18 cellular contexts compared by ENCODE assay signal in genomic region chr18:62766266-62766665, GRCh38. TPM values are rescaled to one million over a fixed set of nuclear protein-coding genes. Genes with fewer than 3 reads are reported as not detected.
A peak's percentile ranks its signal among the peaks of the same experiment; 100 is the strongest.
DNase-seq lines count a peak whose midpoint lies in the region; ATAC-seq and TF ChIP-seq lines count a peak whose summit lies in the region.
"Had no signal": no experiment of that assay in that cellular context is flagged by ENCODE, and none has a peak within 500 bp of the region (broad histone marks: within the 10 kb centered on the region; RNA-seq: fewer than 3 reads in every experiment).

No MANE protein-coding gene starts in this region.

- H3F3A ChIP-seq in GM23338 (replicated peaks; ENCODE audit: low read depth) (no peaks in the 10 kb centered on the region), neural progenitor cell (ENCODE audit: low read depth) (peaks cover 4% of the 10 kb centered on the region)

- DNase-seq in GM23338 (ENCODE audit: low spot score) (peak; percentile 36), RWPE2 (ENCODE audit: low spot score) (no peak), esophagus squamous epithelium (lab: John Stamatoyannopoulos, UW) (no peak), neural progenitor cell (ENCODE audit: low spot score) (no peak), cerebellar nuclear complex (lab: John Stamatoyannopoulos, UW) (no peak), epidermal melanocyte (ENCODE audit: insufficient read length, low spot score) (no peak), cardiac septum (ENCODE audit: low spot score) (no peak), SHP77 treated with DMSO at 0.1 percent for 48 hours (lab: John Stamatoyannopoulos, UW) (no peak)
- DNase-seq: DMS 273 treated with DMSO at 0.1 percent for 48 hours, GF-D8, H7, NCI-H1436 treated with DMSO at 0.1 percent for 48 hours, NCI-H2029 treated with DMSO at 0.1 percent for 48 hours, NCI-H510A, NCI-H82, PC-3 had no signal

- peak; percentile 75 for ATAC-seq in GM23338
- no peak for ATAC-seq in RWPE2 (ENCODE audit: low read depth)
- ATAC-seq: A549, PC-3 had no signal

- no peak for TF ChIP-seq POLR2A in esophagus squamous epithelium (IDR thresholded peaks at IDR 0.05)

- H3K9me2 ChIP-seq in GM23338 (ENCODE audit: insufficient read depth) = no peaks in the 10 kb centered on the region

- no peak overlapping the region for H3K9ac ChIP-seq in neural progenitor cell

- H3K36me3 ChIP-seq in GM23338 (ENCODE audit: insufficient read depth) = no peaks in the 10 kb centered on the region
- no peaks in the 10 kb centered on the region for H3K36me3 ChIP-seq in RWPE2 (ENCODE audit: low read depth)
- no peaks in the 10 kb centered on the region for H3K36me3 ChIP-seq in esophagus squamous epithelium
- H3K36me3 ChIP-seq in neural progenitor cell = no peaks in the 10 kb centered on the region

- H3K9me3 ChIP-seq in RWPE2 (ENCODE audit: severe bottlenecking) = no peaks in the 10 kb centered on the region
- H3K9me3 ChIP-seq in esophagus squamous epithelium = no peaks in the 10 kb centered on the region
- no peaks in the 10 kb centered on the region for H3K9me3 ChIP-seq in neural progenitor cell (ENCODE audit: low read depth)
- H3K9me3 ChIP-seq: A549 had no signal

- TF ChIP-seq CTCF in GM23338 (conservative IDR thresholded peaks at IDR 0.05; ENCODE audit: low read depth in 2 of 2) (no peak), RWPE2 (IDR thresholded peaks at IDR 0.05; ENCODE audit: poor library complexity, severe bottlenecking) (no peak), esophagus squamous epithelium (IDR thresholded peaks at IDR 0.05) (no peak), neural progenitor cell (IDR thresholded peaks at IDR 0.05) (no peak)

- H3K79me2 ChIP-seq in GM23338 (replicated peaks; ENCODE audit: insufficient read depth) (peaks cover 99% of the 10 kb centered on the region), neural progenitor cell (ENCODE audit: low read depth) (peaks cover 98% of the 10 kb centered on the region)

- H3K4me1 ChIP-seq in GM23338 (ENCODE audit: insufficient read depth) (peaks cover 53% of the 10 kb centered on the region), RWPE2 (ENCODE audit: insufficient read depth, poor library complexity, severe bottlenecking) (peaks cover 45% of the 10 kb centered on the region), esophagus squamous epithelium (peaks cover 0 to 67% (median 21%) of the 10 kb centered on the region in 3 donors), neural progenitor cell (peaks cover 14% of the 10 kb centered on the region)

- H3K27me3 ChIP-seq in GM23338 (ENCODE audit: insufficient read depth) (no peaks in the 10 kb centered on the region), RWPE2 (ENCODE audit: insufficient read depth, poor library complexity, severe bottlenecking) (no peaks in the 10 kb centered on the region), esophagus squamous epithelium (no peaks in the 10 kb centered on the region), neural progenitor cell (no peaks in the 10 kb centered on the region)

- H3K9me3 Mint-ChIP-seq in GM23338 = no peaks in the 10 kb centered on the region; the same call in 2 of the 3 replicates
- peaks cover 4% of the 10 kb centered on the region for H3K9me3 Mint-ChIP-seq in neural progenitor cell

- H3K27ac ChIP-seq in GM23338 (ENCODE audit: low read depth) (peak overlapping the region; percentile 72; the same call in 1 of the 2 replicates), RWPE2 (ENCODE audit: poor library complexity, severe bottlenecking) (peak overlapping the region; percentile 95), esophagus squamous epithelium (peak overlapping the region in 3 of 4 donors; percentile 4 to 73 (median 63)), neural progenitor cell (no peak overlapping the region)
- H3K27ac ChIP-seq: C4-2B had no signal

- no peaks in the 10 kb centered on the region; the same call in none of the 2 replicates for H4K20me1 ChIP-seq in GM23338 (replicated peaks; ENCODE audit: insufficient read depth)
- peaks cover 14% of the 10 kb centered on the region for H4K20me1 ChIP-seq in neural progenitor cell (ENCODE audit: low read depth)

- H3K4me3 Mint-ChIP-seq in GM23338 = no peak overlapping the region
- no peak overlapping the region for H3K4me3 Mint-ChIP-seq in neural progenitor cell

- H3K36me3 Mint-ChIP-seq in GM23338 (ENCODE audit: low read depth) (peaks cover 12% of the 10 kb centered on the region), neural progenitor cell (peaks cover 18% of the 10 kb centered on the region)

- H3K4me2 ChIP-seq in GM23338 (peak overlapping the region; percentile 45), neural progenitor cell (no peak overlapping the region)

- H3K4me3 ChIP-seq in GM23338 (no peak overlapping the region), RWPE2 (ENCODE audit: severe bottlenecking) (no peak overlapping the region), esophagus squamous epithelium (no peak overlapping the region), neural progenitor cell (no peak overlapping the region)
- H3K4me3 ChIP-seq: A549 had no signal

- H3K27ac Mint-ChIP-seq in GM23338 = peak overlapping the region; percentile 86
- H3K27ac Mint-ChIP-seq in neural progenitor cell = peak overlapping the region; percentile 64

- no peak overlapping the region for H2AFZ ChIP-seq in GM23338
- H2AFZ ChIP-seq in neural progenitor cell (replicated peaks) = no peak overlapping the region

- peaks cover 57% of the 10 kb centered on the region for H3K4me1 Mint-ChIP-seq in GM23338
- peaks cover 29% of the 10 kb centered on the region for H3K4me1 Mint-ChIP-seq in neural progenitor cell

- WGBS in esophagus squamous epithelium, 2 donors = 70 to 71% methylated on average over 3 to 4 of the region's 4 CpGs

- H3K27me3 Mint-ChIP-seq in GM23338 (ENCODE audit: insufficient read depth, low read depth, poor library complexity) (peaks cover 4% of the 10 kb centered on the region), neural progenitor cell (ENCODE audit: insufficient read depth, low read depth) (no peaks in the 10 kb centered on the region)

- intact Hi-C loops in esophagus squamous epithelium (cut with DNase I) (no loop called here), cardiac septum (cut with DNase I) (no loop called here)

TF ChIP-seq in GM23338, 12 proteins besides CTCF, POLR2A, EP300 and RAD21 (continues in another document):
- TF ChIP-seq, protein P1, sequence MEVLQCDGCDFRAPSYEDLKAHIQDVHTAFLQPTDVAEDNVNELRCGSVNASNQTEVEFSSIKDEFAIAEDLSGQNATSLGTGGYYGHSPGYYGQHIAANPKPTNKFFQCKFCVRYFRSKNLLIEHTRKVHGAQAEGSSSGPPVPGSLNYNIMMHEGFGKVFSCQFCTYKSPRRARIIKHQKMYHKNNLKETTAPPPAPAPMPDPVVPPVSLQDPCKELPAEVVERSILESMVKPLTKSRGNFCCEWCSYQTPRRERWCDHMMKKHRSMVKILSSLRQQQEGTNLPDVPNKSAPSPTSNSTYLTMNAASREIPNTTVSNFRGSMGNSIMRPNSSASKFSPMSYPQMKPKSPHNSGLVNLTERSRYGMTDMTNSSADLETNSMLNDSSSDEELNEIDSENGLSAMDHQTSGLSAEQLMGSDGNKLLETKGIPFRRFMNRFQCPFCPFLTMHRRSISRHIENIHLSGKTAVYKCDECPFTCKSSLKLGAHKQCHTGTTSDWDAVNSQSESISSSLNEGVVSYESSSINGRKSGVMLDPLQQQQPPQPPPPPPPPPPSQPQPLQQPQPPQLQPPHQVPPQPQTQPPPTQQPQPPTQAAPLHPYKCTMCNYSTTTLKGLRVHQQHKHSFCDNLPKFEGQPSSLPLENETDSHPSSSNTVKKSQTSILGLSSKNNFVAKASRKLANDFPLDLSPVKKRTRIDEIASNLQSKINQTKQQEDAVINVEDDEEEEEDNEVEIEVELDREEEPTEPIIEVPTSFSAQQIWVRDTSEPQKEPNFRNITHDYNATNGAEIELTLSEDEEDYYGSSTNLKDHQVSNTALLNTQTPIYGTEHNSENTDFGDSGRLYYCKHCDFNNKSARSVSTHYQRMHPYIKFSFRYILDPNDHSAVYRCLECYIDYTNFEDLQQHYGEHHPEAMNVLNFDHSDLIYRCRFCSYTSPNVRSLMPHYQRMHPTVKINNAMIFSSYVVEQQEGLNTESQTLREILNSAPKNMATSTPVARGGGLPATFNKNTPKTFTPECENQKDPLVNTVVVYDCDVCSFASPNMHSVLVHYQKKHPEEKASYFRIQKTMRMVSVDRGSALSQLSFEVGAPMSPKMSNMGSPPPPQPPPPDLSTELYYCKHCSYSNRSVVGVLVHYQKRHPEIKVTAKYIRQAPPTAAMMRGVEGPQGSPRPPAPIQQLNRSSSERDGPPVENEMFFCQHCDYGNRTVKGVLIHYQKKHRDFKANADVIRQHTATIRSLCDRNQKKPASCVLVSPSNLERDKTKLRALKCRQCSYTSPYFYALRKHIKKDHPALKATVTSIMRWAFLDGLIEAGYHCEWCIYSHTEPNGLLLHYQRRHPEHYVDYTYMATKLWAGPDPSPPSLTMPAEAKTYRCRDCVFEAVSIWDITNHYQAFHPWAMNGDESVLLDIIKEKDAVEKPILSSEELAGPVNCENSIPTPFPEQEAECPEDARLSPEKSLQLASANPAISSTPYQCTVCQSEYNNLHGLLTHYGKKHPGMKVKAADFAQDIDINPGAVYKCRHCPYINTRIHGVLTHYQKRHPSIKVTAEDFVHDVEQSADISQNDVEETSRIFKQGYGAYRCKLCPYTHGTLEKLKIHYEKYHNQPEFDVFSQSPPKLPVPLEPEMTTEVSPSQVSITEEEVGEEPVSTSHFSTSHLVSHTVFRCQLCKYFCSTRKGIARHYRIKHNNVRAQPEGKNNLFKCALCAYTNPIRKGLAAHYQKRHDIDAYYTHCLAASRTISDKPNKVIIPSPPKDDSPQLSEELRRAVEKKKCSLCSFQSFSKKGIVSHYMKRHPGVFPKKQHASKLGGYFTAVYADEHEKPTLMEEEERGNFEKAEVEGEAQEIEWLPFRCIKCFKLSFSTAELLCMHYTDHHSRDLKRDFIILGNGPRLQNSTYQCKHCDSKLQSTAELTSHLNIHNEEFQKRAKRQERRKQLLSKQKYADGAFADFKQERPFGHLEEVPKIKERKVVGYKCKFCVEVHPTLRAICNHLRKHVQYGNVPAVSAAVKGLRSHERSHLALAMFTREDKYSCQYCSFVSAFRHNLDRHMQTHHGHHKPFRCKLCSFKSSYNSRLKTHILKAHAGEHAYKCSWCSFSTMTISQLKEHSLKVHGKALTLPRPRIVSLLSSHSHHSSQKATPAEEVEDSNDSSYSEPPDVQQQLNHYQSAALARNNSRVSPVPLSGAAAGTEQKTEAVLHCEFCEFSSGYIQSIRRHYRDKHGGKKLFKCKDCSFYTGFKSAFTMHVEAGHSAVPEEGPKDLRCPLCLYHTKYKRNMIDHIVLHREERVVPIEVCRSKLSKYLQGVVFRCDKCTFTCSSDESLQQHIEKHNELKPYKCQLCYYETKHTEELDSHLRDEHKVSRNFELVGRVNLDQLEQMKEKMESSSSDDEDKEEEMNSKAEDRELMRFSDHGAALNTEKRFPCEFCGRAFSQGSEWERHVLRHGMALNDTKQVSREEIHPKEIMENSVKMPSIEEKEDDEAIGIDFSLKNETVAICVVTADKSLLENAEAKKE (CRISPR knock-in tag; IDR thresholded peaks at IDR 0.05) = no peak
- TF ChIP-seq ZNF331 (CRISPR knock-in tag; IDR thresholded peaks at IDR 0.05; ENCODE audit: low read depth) = no peak

RNA-seq across cellular contexts. Expression of gene PHLPP1, which starts 50.9 kb away (rescaled TPM):
- 72.5 and 73.6 TPM in 2 replicates for total RNA-seq in GM23338 (2014; rRNA removed; shearing (Covaris generic))
- polyA plus RNA-seq in GM23338 (2016; fragmentation: Nextera tagmentation; extraction: Ambion mirVana) = 15.7 and 16.3 TPM in 2 replicates
- total RNA-seq in esophagus squamous epithelium (10 to 100 TPM; 10.1 to 16.6 (median 14.9) TPM), neural progenitor cell (ENCODE audit: low replicate concordance) (20.8 and 23.8 TPM in 2 replicates), cardiac septum (4.8 TPM)
